10 cellular contexts compared by ENCODE assay signal in the genomic region with DNA sequence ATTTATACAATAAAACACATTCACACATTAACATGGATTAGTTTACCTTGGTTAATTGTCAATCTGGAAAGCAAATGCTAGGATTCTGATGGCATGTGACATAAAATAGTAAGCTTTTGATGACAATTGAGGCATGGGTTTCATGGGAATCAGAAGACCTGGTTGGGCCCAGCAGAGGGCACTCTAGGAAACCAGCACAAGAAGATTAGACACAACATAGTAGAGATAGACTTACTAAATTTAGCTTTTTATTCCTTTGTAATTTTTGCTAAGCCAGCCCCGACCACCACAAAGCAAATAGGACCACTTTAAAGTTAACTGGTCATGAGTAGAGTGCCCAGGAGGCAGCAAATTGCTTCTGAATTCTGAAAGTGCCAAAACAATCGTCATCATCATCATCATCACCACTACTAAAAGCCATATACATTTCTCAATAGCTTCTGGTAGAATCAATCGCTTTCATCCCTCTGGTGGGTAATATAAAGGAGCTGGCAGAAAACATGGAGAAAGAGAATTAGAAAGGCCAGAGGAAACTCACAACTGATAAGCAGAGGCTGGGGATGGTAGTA.
A peak's percentile ranks its signal among the peaks of the same experiment; 100 is the strongest.
DNase-seq lines count a peak whose midpoint lies in the region; ATAC-seq and TF ChIP-seq lines count a peak whose summit lies in the region.
"Had no signal": no experiment of that assay in that cellular context is flagged by ENCODE, and none has a peak within 500 bp of the region (broad histone marks: within the 10 kb centered on the region; RNA-seq: fewer than 3 reads in every experiment).

No MANE protein-coding gene starts in this region.

- CTCF ChIA-PET in PC-3 (lab: Charles Lee) (interaction anchor here (0.6 to 0.8 kb wide), 5 partner anchors 93 to 1536 kb away, joined by 3 to 8 read pairs (median 3); no protein-coding TSS in a partner anchor), mammary epithelial cell (lab: Charles Lee; ENCODE audit: low non-redundant PET) (interaction anchor here (0.6 to 1.4 kb wide), 2 partner anchors 165 to 347 kb away, joined by 3 to 7 read pairs; no protein-coding TSS in a partner anchor)

- H3K79me2 ChIP-seq in PC-3 (ENCODE audit: low read length) = no peaks in the 10 kb centered on the region
- H3K79me2 ChIP-seq in mammary epithelial cell (ENCODE audit: insufficient read depth, low read length) = no peaks in the 10 kb centered on the region

- intact Hi-C loops in PC-3 (cut with micrococcal nuclease) (no loop called here), mammary epithelial cell (cut with micrococcal nuclease) (loop anchor here (10.0 kb wide), 1 partner anchor 285 kb away; no protein-coding TSS in a partner anchor)
- intact Hi-C loops in activated T-helper 2 cell treated with anti-CD3 and anti-CD28 coated beads, Interferon-gamma antibody, Interleukin-2, Interleukin-4, amounts not matched to agents 10 μg/mL and 5 μg/mL and 100 μg/mL, durations not matched to agents 14 hours and 24 hours and 36 hours (cut with micrococcal nuclease) = loop anchor here (2.0 kb wide), 2 partner anchors 117 to 353 kb away; no protein-coding TSS in a partner anchor

- H3K4me2 ChIP-seq in PC-3 (ENCODE audit: low read length) (no peak overlapping the region), mammary epithelial cell (ENCODE audit: insufficient read depth, low read depth, low read length) (no peak overlapping the region)

- H4K20me1 ChIP-seq in PC-3 (ENCODE audit: low read length) (no peaks in the 10 kb centered on the region), mammary epithelial cell (ENCODE audit: insufficient read depth, low read length) (no peaks in the 10 kb centered on the region)

- H3K4me1 ChIP-seq in PC-3 (ENCODE audit: insufficient read depth, low read length) (peaks cover 12% of the 10 kb centered on the region), mammary epithelial cell (ENCODE audit: insufficient read depth, low read length) (peaks cover 6% of the 10 kb centered on the region)

- BruUV-seq in PC-3 (replicated peaks; lab: Mats Ljungman, UMichigan) (no TSS peak), mammary epithelial cell (replicated peaks; lab: Mats Ljungman, UMichigan) (no TSS peak)

- H3K4me3 ChIP-seq in PC-3 (ENCODE audit: low read length) (no peak overlapping the region), mammary epithelial cell (replicated peaks in 1 of 3; ENCODE audit: insufficient read depth in 1 of 3, low read depth in 2 of 3, low read length in 3 of 3) (no peak overlapping the region)

- WGBS in mammary epithelial cell (ENCODE audit: low coverage, missing lambda C conversion rate) = 83% methylated on average over 3 of the region's 3 CpGs

- in situ Hi-C loops in mammary epithelial cell (cut with MboI; ENCODE audit: low sequenced_read_pairs in 2 of 2) = loop anchor here (5.0 to 10.0 kb wide), 2 partner anchors 115 to 162 kb away; partner anchors contain the start of gene ARRDC3 (in 1 of the 2)

- H3K36me3 ChIP-seq in PC-3 (ENCODE audit: low read depth, low read length) = no peaks in the 10 kb centered on the region
- H3K36me3 ChIP-seq in mammary epithelial cell (ENCODE audit: insufficient read depth, low read length) = no peaks in the 10 kb centered on the region

- H3K4me3 Mint-ChIP-seq in activated T-helper 2 cell treated with anti-CD3 and anti-CD28 coated beads, Interferon-gamma antibody, Interleukin-2, Interleukin-4, amounts not matched to agents 10 μg/mL and 5 μg/mL and 100 μg/mL, durations not matched to agents 14 hours and 24 hours and 36 hours (ENCODE audit: low read depth) = no peak overlapping the region
- H3K4me3 Mint-ChIP-seq: naive B cell, T-helper 17 cell had no signal

- no peaks in the 10 kb centered on the region for H3F3A ChIP-seq in PC-3 (ENCODE audit: low read length, unreplicated experiment)

- DNase-seq in PC-3 = peak; percentile 32
- no peak for DNase-seq in mammary epithelial cell
- DNase-seq in lung microvascular endothelial cell (ENCODE audit: low read depth in 2 of 2) = peak; percentile 74 to 78
- DNase-seq in NCI-H510A treated with DMSO at 0.1 percent for 48 hours (lab: John Stamatoyannopoulos, UW) = no peak
- DNase-seq in activated T-helper 2 cell treated with anti-CD3 and anti-CD28 coated beads, Interferon-gamma antibody, Interleukin-2, Interleukin-4, amounts not matched to agents 10 μg/mL and 5 μg/mL and 100 μg/mL, durations not matched to agents 14 hours and 24 hours and 36 hours (ENCODE audit: low spot score) = no peak
- DNase-seq: naive B cell had no signal

- H3K9me2 ChIP-seq in PC-3 (replicated peaks; ENCODE audit: low read length) = no peaks in the 10 kb centered on the region

- H3K27me3 ChIP-seq in PC-3 (ENCODE audit: low read length) = no peaks in the 10 kb centered on the region
- H3K27me3 ChIP-seq in mammary epithelial cell (ENCODE audit: insufficient read depth, low read length) = no peaks in the 10 kb centered on the region

- H3K27ac ChIP-seq in PC-3 (ENCODE audit: low read length) (no peak overlapping the region; the same call in 1 of the 2 replicates), mammary epithelial cell (ENCODE audit: insufficient read depth, low read depth, low read length) (no peak overlapping the region)

- dilution Hi-C loops in mammary epithelial cell (cut with HindIII; ENCODE audit: low sequenced_read_pairs) = no loop called here

- no peaks in the 10 kb centered on the region for H3K9me3 Mint-ChIP-seq in activated T-helper 2 cell treated with anti-CD3 and anti-CD28 coated beads, Interferon-gamma antibody, Interleukin-2, Interleukin-4, amounts not matched to agents 10 μg/mL and 5 μg/mL and 100 μg/mL, durations not matched to agents 14 hours and 24 hours and 36 hours
- H3K9me3 Mint-ChIP-seq: naive B cell had no signal

- H3K27me3 Mint-ChIP-seq in activated T-helper 2 cell treated with anti-CD3 and anti-CD28 coated beads, Interferon-gamma antibody, Interleukin-2, Interleukin-4, amounts not matched to agents 10 μg/mL and 5 μg/mL and 100 μg/mL, durations not matched to agents 14 hours and 24 hours and 36 hours (ENCODE audit: low read depth) = peaks cover 13% of the 10 kb centered on the region

- TF ChIP-seq CTCF in GM12872 (IDR thresholded peaks at IDR 0.05; ENCODE audit: insufficient read depth, low read depth, low read length) = peak; percentile 60
- TF ChIP-seq CTCF in PC-3 (conservative IDR thresholded peaks at IDR 0.05; ENCODE audit: low read depth, low read length) = peak; percentile 63
- TF ChIP-seq CTCF in mammary epithelial cell (conservative IDR thresholded peaks at IDR 0.05 in 1 of 2, IDR thresholded peaks at IDR 0.05 in 1 of 2; ENCODE audit: extremely low read depth in 1 of 2, insufficient read depth in 1 of 2, low read depth in 1 of 2, low read length in 2 of 2) = peak; percentile 13 to 18

- H2AFZ ChIP-seq in PC-3 (ENCODE audit: low read length) (no peak overlapping the region), mammary epithelial cell (ENCODE audit: low read depth, low read length) (no peak overlapping the region)

- peaks cover 3% of the 10 kb centered on the region for H3K4me1 Mint-ChIP-seq in activated T-helper 2 cell treated with anti-CD3 and anti-CD28 coated beads, Interferon-gamma antibody, Interleukin-2, Interleukin-4, amounts not matched to agents 10 μg/mL and 5 μg/mL and 100 μg/mL, durations not matched to agents 14 hours and 24 hours and 36 hours (ENCODE audit: low read depth)
- H3K4me1 Mint-ChIP-seq: naive B cell, T-helper 17 cell had no signal

- no peak overlapping the region for H3K9ac ChIP-seq in PC-3 (ENCODE audit: low read length)
- no peak overlapping the region for H3K9ac ChIP-seq in mammary epithelial cell (ENCODE audit: insufficient read depth, low read length)

- H3K9me3 ChIP-seq in PC-3 (ENCODE audit: low read length) (no peaks in the 10 kb centered on the region), mammary epithelial cell (replicated peaks; ENCODE audit: insufficient read depth, low read length) (no peaks in the 10 kb centered on the region)

- POLR2A ChIA-PET in PC-3 (lab: Charles Lee; ENCODE audit: unreplicated experiment) = interaction anchor here (0.6 kb wide), 1 partner anchor 161 kb away, joined by 15 read pairs; no protein-coding TSS in a partner anchor

- H3K36me3 Mint-ChIP-seq in activated T-helper 2 cell treated with anti-CD3 and anti-CD28 coated beads, Interferon-gamma antibody, Interleukin-2, Interleukin-4, amounts not matched to agents 10 μg/mL and 5 μg/mL and 100 μg/mL, durations not matched to agents 14 hours and 24 hours and 36 hours (ENCODE audit: low read depth) = no peaks in the 10 kb centered on the region
- H3K36me3 Mint-ChIP-seq: naive B cell had no signal

- H3K27ac Mint-ChIP-seq in activated T-helper 2 cell treated with anti-CD3 and anti-CD28 coated beads, Interferon-gamma antibody, Interleukin-2, Interleukin-4, amounts not matched to agents 10 μg/mL and 5 μg/mL and 100 μg/mL, durations not matched to agents 14 hours and 24 hours and 36 hours = no peak overlapping the region
- H3K27ac Mint-ChIP-seq: T-helper 17 cell had no signal

- ATAC-seq in PC-3 = no peak; the same call in 1 of the 2 replicates
- ATAC-seq in HG03025 (IDR thresholded peaks at IDR 0.05; ENCODE audit: low FRiP score, unreplicated experiment) = no peak
- ATAC-seq in HG02973 (IDR thresholded peaks at IDR 0.05; ENCODE audit: unreplicated experiment) = no peak
- ATAC-seq: T-helper 17 cell had no signal

Comparison
In these comparisons a context has a peak if more than half of its experiments do, and no peak if none do; other contexts are left out.
1. DNase-seq: peak in PC-3 (single experiment) and lung microvascular endothelial cell (2 of 2); none in mammary epithelial cell (single experiment), NCI-H510A treated with DMSO at 0.1 percent for 48 hours (single experiment) and activated T-helper 2 cell treated with anti-CD3 and anti-CD28 coated beads, Interferon-gamma antibody, Interleukin-2, Interleukin-4, amounts not matched to agents 10 μg/mL and 5 μg/mL and 100 μg/mL, durations not matched to agents 14 hours and 24 hours and 36 hours (single experiment).
2. Peak in every context shown above with its lines, with median percentiles within 50 percentile points of each other: CTCF ChIP-seq.